In genomic region chr1:182615468-182616129, GRCh38 we compare ENCODE assay signal across 8 cellular contexts. TPM values are rescaled to one million over a fixed set of nuclear protein-coding genes. Genes with fewer than 3 reads are reported as not detected.
DNase-seq lines count a peak whose midpoint lies in the region; ATAC-seq, FAIRE-seq and TF ChIP-seq lines count a peak whose summit lies in the region.

No MANE protein-coding gene starts in this region.

- H3K27ac ChIP-seq in OCI-LY3 (ENCODE audit: low read length) (no peak overlapping the region), astrocyte (ENCODE audit: low read depth, low read length) (peak overlapping the region; percentile 36), iPS DF 6.9 (ENCODE audit: low read length) (no peak overlapping the region), skin epidermis (peak overlapping the region; percentile 49 to 98 (median 88))

- H3K4me3 Mint-ChIP-seq in astrocyte (ENCODE audit: unreplicated experiment): peak overlapping the region; percentile 78

- FAIRE-seq in astrocyte (lab: Jason Lieb, UNC) (no peak), H54 (lab: Jason Lieb, UNC) (no peak)

- peak overlapping the region; percentile 89 for H2AFZ ChIP-seq in OCI-LY3 (ENCODE audit: low read depth, low read length)
- H2AFZ ChIP-seq in astrocyte (ENCODE audit: low read depth, low read length): peak overlapping the region; percentile 84

- POLR2A ChIA-PET in AG04449 (lab: Yijun Ruan, JAX): interaction anchor here (1.7 kb wide), 1 partner anchor 11 kb away, joined by 8 read pairs; the partner anchor contains the start of gene RGS16

- peak overlapping the region; percentile 60 for H3K9ac ChIP-seq in OCI-LY3 (ENCODE audit: low read length)
- peak overlapping the region; percentile 72 for H3K9ac ChIP-seq in astrocyte (ENCODE audit: low read length)

- H3K9me3 ChIP-seq in OCI-LY3 (ENCODE audit: insufficient read depth, low read length) (no peaks in the 10 kb centered on the region), astrocyte (ENCODE audit: insufficient read depth, low read depth, low read length) (no peaks in the 10 kb centered on the region), iPS DF 6.9 (ENCODE audit: control insufficient read depth, insufficient read depth, low read length) (no peaks in the 10 kb centered on the region)

- H3K27me3 Mint-ChIP-seq in astrocyte (ENCODE audit: low read depth, unreplicated experiment): peaks cover 2% of the 10 kb centered on the region

- CTCF ChIA-PET in AG04449 (lab: Yijun Ruan, JAX): interaction anchor here (0.9 to 13.7 kb wide), 6 partner anchors 10 to 171 kb away, joined by 3 to 184 read pairs (median 6); no protein-coding TSS in a partner anchor

- H3K4me1 ChIP-seq in OCI-LY3 (ENCODE audit: low read length) (peaks cover 40% of the 10 kb centered on the region), astrocyte (ENCODE audit: insufficient read depth, low read length) (peaks cover 24% of the 10 kb centered on the region), iPS DF 6.9 (ENCODE audit: control insufficient read depth, insufficient read depth, low read length) (peaks cover 14% of the 10 kb centered on the region)

- TF ChIP-seq CTCF in AG04449 (IDR thresholded peaks at IDR 0.05; ENCODE audit: insufficient read depth, low read length, missing control alignments) (no peak), OCI-LY3 (IDR thresholded peaks at IDR 0.05; ENCODE audit: low read depth, low read length) (no peak), astrocyte (IDR thresholded peaks at IDR 0.05; ENCODE audit: insufficient read depth, low read depth, low read length) (no peak)

- peaks cover 39% of the 10 kb centered on the region for H3K4me1 Mint-ChIP-seq in astrocyte (ENCODE audit: low read depth, unreplicated experiment)

- no CpG with 5 or more reads among the region's 11 CpGs for WGBS in iPS DF 6.9 (ENCODE audit: insufficient coverage, insufficient read length)

- H3K9me3 Mint-ChIP-seq in astrocyte (ENCODE audit: unreplicated experiment): no peaks in the 10 kb centered on the region

- H3K27me3 ChIP-seq in OCI-LY3 (ENCODE audit: low read depth, low read length): peaks cover 30% of the 10 kb centered on the region
- peaks cover 7% of the 10 kb centered on the region for H3K27me3 ChIP-seq in astrocyte (ENCODE audit: insufficient read depth, low read length)
- peaks cover 5% of the 10 kb centered on the region; the same call in 1 of the 2 replicates for H3K27me3 ChIP-seq in iPS DF 6.9 (ENCODE audit: control insufficient read depth, insufficient read depth, low read length)

- ATAC-seq in GM18861 (IDR thresholded peaks at IDR 0.05; ENCODE audit: unreplicated experiment) (peak; percentile 8), HG03097 (IDR thresholded peaks at IDR 0.05; ENCODE audit: low FRiP score, unreplicated experiment) (peak; percentile 27)

- DNase-seq in AG04449 (ENCODE audit: low read depth, low spot score) (no peak), astrocyte (ENCODE audit: low read depth) (peak; percentile 43), iPS DF 6.9 (ENCODE audit: low read depth, low spot score) (no peak), H54 (ENCODE audit: insufficient read length, low spot score) (no peak)

- H4K20me1 ChIP-seq in OCI-LY3 (ENCODE audit: insufficient read depth, low read length) (no peaks in the 10 kb centered on the region), astrocyte (ENCODE audit: insufficient read depth, low read length) (no peaks in the 10 kb centered on the region)

- H3K36me3 ChIP-seq in OCI-LY3 (replicated peaks; ENCODE audit: low read depth, low read length) (no peaks in the 10 kb centered on the region), astrocyte (ENCODE audit: insufficient read depth, low read length) (no peaks in the 10 kb centered on the region), iPS DF 6.9 (ENCODE audit: control insufficient read depth, insufficient read depth, low read length) (no peaks in the 10 kb centered on the region)

- peak overlapping the region; percentile 84 for H3K27ac Mint-ChIP-seq in astrocyte (ENCODE audit: unreplicated experiment)

- no peak for TF ChIP-seq POLR2A in H54 (IDR thresholded peaks at IDR 0.05; ENCODE audit: low read depth, low read length)

- H3K4me3 ChIP-seq in AG04449 (ENCODE audit: low read depth, low read length): peak overlapping the region; percentile 51
- peak overlapping the region; percentile 75 for H3K4me3 ChIP-seq in OCI-LY3 (ENCODE audit: low read length)
- peak overlapping the region; percentile 62 for H3K4me3 ChIP-seq in astrocyte (ENCODE audit: insufficient read depth, low read depth, low read length)
- H3K4me3 ChIP-seq in iPS DF 6.9 (ENCODE audit: low read length): peak overlapping the region; percentile 27; the same call in 1 of the 2 replicates
- peak overlapping the region; percentile 17 to 46 (median 39) for H3K4me3 ChIP-seq in skin epidermis

- H3K4me2 ChIP-seq in OCI-LY3 (ENCODE audit: low read length) (peak overlapping the region; percentile 79), astrocyte (ENCODE audit: low read length) (peak overlapping the region; percentile 92)

- H3K79me2 ChIP-seq in OCI-LY3 (ENCODE audit: low read length) (no peaks in the 10 kb centered on the region), astrocyte (ENCODE audit: insufficient read depth, low read length) (no peaks in the 10 kb centered on the region)

- no peaks in the 10 kb centered on the region for H3K36me3 Mint-ChIP-seq in astrocyte (ENCODE audit: low read depth, unreplicated experiment)

RNA-seq across cellular contexts. Expression of gene RGS16, which starts 11.4 kb away (rescaled TPM):
- total RNA-seq in astrocyte: 4.3 and 5.7 TPM in 2 replicates

RNA-seq across cellular contexts. Expression of gene RNASEL, which starts 26.5 kb away (rescaled TPM):
- 1.8 and 2.5 TPM in 2 replicates for total RNA-seq in astrocyte

Comparison
In these comparisons a context has a peak if more than half of its experiments do, and no peak if none do; other contexts are left out.
1. H3K27ac ChIP-seq: peak in astrocyte (single experiment) and skin epidermis (21 of 21); none in OCI-LY3 (single experiment) and iPS DF 6.9 (single experiment).
2. Peak in every context shown above with its lines, with median percentiles within 50 percentile points of each other: H3K4me3 ChIP-seq.